In the genomic region with DNA sequence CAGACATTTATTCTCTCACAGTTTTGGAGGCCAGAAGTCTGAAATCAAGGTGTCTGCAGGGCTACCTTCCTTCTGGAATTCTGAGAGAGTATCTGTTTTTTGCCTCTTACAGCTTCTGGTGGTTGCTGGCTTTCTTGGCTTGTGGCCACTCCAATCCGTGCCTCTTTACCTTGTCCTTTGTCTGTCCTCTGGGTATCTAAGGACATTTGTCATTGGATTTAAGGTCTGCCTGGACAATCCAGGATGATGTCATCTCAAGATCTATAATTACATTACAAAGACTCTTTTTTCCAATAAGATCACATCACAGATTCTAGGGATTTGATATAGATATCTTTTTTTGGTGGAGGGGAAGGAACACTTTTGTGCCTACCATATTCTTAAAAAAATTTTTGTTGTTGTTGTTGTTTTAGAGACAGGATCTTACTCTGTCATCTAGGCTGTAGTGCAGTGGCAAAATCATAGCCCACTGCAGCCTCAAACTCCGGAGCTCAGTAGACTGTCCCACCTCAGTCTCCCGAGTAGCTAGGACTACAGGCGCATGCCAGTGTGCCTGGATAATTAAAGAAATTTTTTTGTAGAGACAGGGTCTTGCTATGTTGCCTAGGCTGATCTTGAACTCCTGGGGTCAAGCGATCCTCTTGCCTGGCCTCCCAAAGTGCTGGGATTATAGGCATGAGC, we compare ENCODE assay signal across 19 cellular contexts.
DNase-seq lines count a peak whose midpoint lies in the region; ATAC-seq and TF ChIP-seq lines count a peak whose summit lies in the region.
"Had no signal": no experiment of that assay in that cellular context is flagged by ENCODE, and none has a peak within 500 bp of the region (broad histone marks: within the 10 kb centered on the region; RNA-seq: fewer than 3 reads in every experiment).

No MANE protein-coding gene starts in this region.

- H3K4me3 Mint-ChIP-seq in naive thymus-derived CD8-positive, alpha-beta T cell = peak overlapping the region in 5 of 10 donors; percentile 39 to 72 (median 62)
- H3K4me3 Mint-ChIP-seq: CD4-positive, alpha-beta T cell had no signal

- POLR2A ChIA-PET in naive thymus-derived CD8-positive, alpha-beta T cell (lab: Charles Lee) = no interaction called here

- peaks cover 29 to 48% (median 37%) of the 10 kb centered on the region in 4 donors for H3K4me1 Mint-ChIP-seq in naive thymus-derived CD8-positive, alpha-beta T cell

- H3K27ac Mint-ChIP-seq in naive thymus-derived CD8-positive, alpha-beta T cell = peak overlapping the region; percentile 9 to 92 (median 70)
- H3K27ac Mint-ChIP-seq: CD4-positive, alpha-beta T cell had no signal

- no peak overlapping the region for H3K4me3 ChIP-seq in heart right ventricle
- H3K4me3 ChIP-seq: A549 had no signal

- H3K9me3 Mint-ChIP-seq in naive thymus-derived CD8-positive, alpha-beta T cell = peaks cover 9 to 44% (median 37%) of the 10 kb centered on the region in 9 donors

- ATAC-seq in heart right ventricle (peak in 5 of 8 donors; percentile 52 to 62 (median 57)), left cardiac atrium (no peak), GM18519 (IDR thresholded peaks at IDR 0.05; ENCODE audit: low FRiP score, unreplicated experiment) (no peak)
- no peak for ATAC-seq in naive thymus-derived CD8-positive, alpha-beta T cell
- ATAC-seq: A549, HCT116 had no signal

- H3K27ac ChIP-seq in heart right ventricle (peak overlapping the region in 3 of 10 donors; percentile 1 to 42 (median 16)), KOPT-K1 (ENCODE audit: low read depth, low read length, poor library complexity, severe bottlenecking) (peak overlapping the region; percentile 43)
- H3K27ac ChIP-seq: 22Rv1, A549, C4-2B had no signal

- peaks cover 21 to 41% (median 41%) of the 10 kb centered on the region in 3 donors for H3K36me3 Mint-ChIP-seq in naive thymus-derived CD8-positive, alpha-beta T cell

- intact Hi-C loops in heart right ventricle (cut with DNase I) = no loop called here
- intact Hi-C loops in left cardiac atrium (cut with DNase I) = no loop called here

- peaks cover 0 to 44% (median 27%) of the 10 kb centered on the region in 9 donors for H3K4me1 ChIP-seq in heart right ventricle

- H3K36me3 ChIP-seq in heart right ventricle = peaks cover 0 to under 1% (median 0%) of the 10 kb centered on the region in 9 donors
- no peaks in the 10 kb centered on the region for H3K36me3 ChIP-seq in KOPT-K1 (ENCODE audit: insufficient read depth, low read length)

- H3K27me3 ChIP-seq in heart right ventricle = no peaks in the 10 kb centered on the region

- H3K27me3 Mint-ChIP-seq in naive thymus-derived CD8-positive, alpha-beta T cell = no peaks in the 10 kb centered on the region
- H3K27me3 Mint-ChIP-seq: CD4-positive, alpha-beta T cell had no signal

- peak; percentile 13 for DNase-seq in NCI-H82 (lab: John Stamatoyannopoulos, UW)
- DNase-seq in NCI-H82 treated with DMSO at 0.1 percent for 48 hours (lab: John Stamatoyannopoulos, UW; ENCODE audit: unreplicated experiment) = no peak
- DNase-seq in heart right ventricle = no peak
- no peak for DNase-seq in left cardiac atrium
- DNase-seq in naive thymus-derived CD8-positive, alpha-beta T cell = no peak
- DNase-seq in NCI-H146 treated with DMSO at 0.1 percent for 48 hours (lab: John Stamatoyannopoulos, UW; ENCODE audit: unreplicated experiment) = no peak
- DNase-seq: AML-193; Calu3; CD4-positive, alpha-beta T cell; DMS79 treated with DMSO at 0.1 percent for 48 hours; GF-D8; GOT3; H7 had no signal

- TF ChIP-seq CTCF in heart right ventricle (IDR thresholded peaks at IDR 0.05) = no peak

- H3K9me3 ChIP-seq in heart right ventricle (peaks cover 0 to 33% (median 20%) of the 10 kb centered on the region in 11 donors), KOPT-K1 (ENCODE audit: insufficient read depth, low read length, poor library complexity, severe bottlenecking) (peaks cover 29% of the 10 kb centered on the region)

- WGBS in heart right ventricle, 2 donors = 81 to 85% methylated on average over 5 of the region's 5 CpGs

Comparison
In these comparisons a context has a peak if more than half of its experiments do, and no peak if none do; other contexts are left out.
1. ATAC-seq: peak in heart right ventricle (5 of 8); none in left cardiac atrium (0 of 2), naive thymus-derived CD8-positive, alpha-beta T cell (0 of 2) and GM18519 (single experiment).